ENCODE assay signal across 10 cellular contexts in genomic region chr7:98506471-98506870, GRCh38.
ATAC-seq and TF ChIP-seq lines count a peak whose summit lies in the region.
"Had no signal": no experiment of that assay in that cellular context is flagged by ENCODE, and none has a peak within 500 bp of the region (broad histone marks: within the 10 kb centered on the region; RNA-seq: fewer than 3 reads in every experiment).

No MANE protein-coding gene starts in this region.

- ATAC-seq in GM21619 (IDR thresholded peaks at IDR 0.05; ENCODE audit: unreplicated experiment), result no peak
- ATAC-seq: A549; CD8-positive, alpha-beta T cell had no signal

- TF ChIP-seq CTCF in HEK293 (tag by site-specific recombination; IDR thresholded peaks at IDR 0.05), result no peak

- no peak overlapping the region for H3K27ac ChIP-seq in HEK293 (ENCODE audit: extremely low read depth, low read depth, low read length)
- H3K27ac ChIP-seq: 22Rv1; A549; BLaER1; BLaER1 treated with 17β-estradiol and CSF1 and Interleukin-3, amounts not matched to agents 10 nM and 100 nM; C4-2B had no signal

- no peaks in the 10 kb centered on the region for H3K36me3 ChIP-seq in HEK293 (ENCODE audit: control insufficient read depth in 2 of 2, insufficient read depth in 1 of 2, low read length in 2 of 2)
- H3K36me3 ChIP-seq: BE2C; BLaER1; BLaER1 treated with 17β-estradiol and CSF1 and Interleukin-3, amounts not matched to agents 10 nM and 100 nM had no signal

- H3K4me1 ChIP-seq in HEK293 (ENCODE audit: control insufficient read depth, insufficient read depth, low read length), result no peaks in the 10 kb centered on the region
- H3K4me1 ChIP-seq: A549, BE2C, Caco-2 had no signal

- no peaks in the 10 kb centered on the region for H3K9me3 ChIP-seq in HEK293 (ENCODE audit: control insufficient read depth, insufficient read depth, low read depth, low read length)
- H3K9me3 ChIP-seq: BE2C had no signal

- no peak overlapping the region for H3K4me3 ChIP-seq in HEK293 (ENCODE audit: low read depth, low read length)
- H3K4me3 ChIP-seq: A549; BLaER1; BLaER1 treated with 17β-estradiol and CSF1 and Interleukin-3, amounts not matched to agents 10 nM and 100 nM had no signal

- CTCF ChIA-PET in HEK293 (lab: Yijun Ruan, JAX), result no interaction called here

- POLR2A ChIA-PET in HEK293 (lab: Yijun Ruan, JAX), result no interaction called here

TF ChIP-seq in HEK293, 187 proteins besides CTCF, POLR2A, EP300 and RAD21:
- TF ChIP-seq OVOL3 (tag by site-specific recombination; IDR thresholded peaks at IDR 0.05), result no peak
- TF ChIP-seq ZNF558 (tag by site-specific recombination; IDR thresholded peaks at IDR 0.05), result peak; percentile 96
- no peak for TF ChIP-seq KLF1 (tag by site-specific recombination; IDR thresholded peaks at IDR 0.05)
TF ChIP-seq in HEK293: peak in this region for 1.
